Comparison of ENCODE assay signal across 16 cellular contexts in genomic region chr1:14441302-14441741, GRCh38.
DNase-seq lines count a peak whose midpoint lies in the region; FAIRE-seq and TF ChIP-seq lines count a peak whose summit lies in the region.
"Had no signal": no experiment of that assay in that cellular context is flagged by ENCODE, and none has a peak within 500 bp of the region (broad histone marks: within the 10 kb centered on the region; RNA-seq: fewer than 3 reads in every experiment).

No MANE protein-coding gene starts in this region.

- FAIRE-seq in urothelium cell line (lab: Jason Lieb, UNC): no peak

- CTCF ChIA-PET in activated CD4-positive, alpha-beta memory T cell treated with anti-CD3 and anti-CD28 coated beads, Interleukin-2, amount 10 ng/mL, durations not matched to agents 7 days and 5 days (lab: Charles Lee): no interaction called here

- no peaks in the 10 kb centered on the region for H3K4me1 Mint-ChIP-seq in activated CD4-positive, alpha-beta memory T cell treated with anti-CD3 and anti-CD28 coated beads, Interleukin-2, amount 10 ng/mL, durations not matched to agents 7 days and 5 days
- H3K4me1 Mint-ChIP-seq in mesothelial cell of epicardium: peaks cover 21% of the 10 kb centered on the region
- H3K4me1 Mint-ChIP-seq: naive B cell had no signal

- H3K4me3 Mint-ChIP-seq in activated CD4-positive, alpha-beta memory T cell treated with anti-CD3 and anti-CD28 coated beads, Interleukin-2, amount 10 ng/mL, durations not matched to agents 7 days and 5 days: no peak overlapping the region
- no peak overlapping the region for H3K4me3 Mint-ChIP-seq in mesothelial cell of epicardium
- H3K4me3 Mint-ChIP-seq: activated naive CD8-positive, alpha-beta T cell; naive B cell had no signal

- no peaks in the 10 kb centered on the region for H3K27me3 Mint-ChIP-seq in activated CD4-positive, alpha-beta memory T cell treated with anti-CD3 and anti-CD28 coated beads, Interleukin-2, amount 10 ng/mL, durations not matched to agents 7 days and 5 days
- peaks cover 10% of the 10 kb centered on the region for H3K27me3 Mint-ChIP-seq in mesothelial cell of epicardium (ENCODE audit: low read depth)
- H3K27me3 Mint-ChIP-seq: activated naive CD8-positive, alpha-beta T cell had no signal

- DNase-seq in GM04504 (ENCODE audit: low read depth): peak; percentile 85
- DNase-seq in SW 1271 (lab: John Stamatoyannopoulos, UW): peak; percentile 29 to 38
- DNase-seq in fibroblast of the conjunctiva (ENCODE audit: low read depth): peak; percentile 27
- peak; percentile 50 for DNase-seq in urothelium cell line (ENCODE audit: low spot score)
- DNase-seq in glomerular visceral epithelial cell (ENCODE audit: extremely low spot score): no peak
- no peak for DNase-seq in activated CD4-positive, alpha-beta memory T cell treated with anti-CD3 and anti-CD28 coated beads, Interleukin-2, amount 10 ng/mL, durations not matched to agents 7 days and 5 days
- no peak for DNase-seq in mesothelial cell of epicardium (ENCODE audit: low spot score in 2 of 2, unreplicated experiment in 2 of 2)
- DNase-seq: activated CD4-positive, CD25-positive, alpha-beta regulatory T cell treated with anti-CD3 and anti-CD28 coated beads, Interleukin-2, amount 50 U/mL, for 72 hours; cerebellar nuclear complex; GOT3; hippocampal formation; naive B cell; NCI-H1694; NCI-H510A treated with DMSO at 0.1 percent for 48 hours; substantia nigra had no signal

- POLR2A ChIA-PET in activated CD4-positive, alpha-beta memory T cell treated with anti-CD3 and anti-CD28 coated beads, Interleukin-2, amount 10 ng/mL, durations not matched to agents 7 days and 5 days (lab: Charles Lee): no interaction called here

- H3K36me3 Mint-ChIP-seq in activated CD4-positive, alpha-beta memory T cell treated with anti-CD3 and anti-CD28 coated beads, Interleukin-2, amount 10 ng/mL, durations not matched to agents 7 days and 5 days (ENCODE audit: low read depth): no peaks in the 10 kb centered on the region
- H3K36me3 Mint-ChIP-seq in mesothelial cell of epicardium: no peaks in the 10 kb centered on the region
- H3K36me3 Mint-ChIP-seq: activated naive CD8-positive, alpha-beta T cell; naive B cell had no signal

- no peaks in the 10 kb centered on the region for H3K9me3 Mint-ChIP-seq in activated CD4-positive, alpha-beta memory T cell treated with anti-CD3 and anti-CD28 coated beads, Interleukin-2, amount 10 ng/mL, durations not matched to agents 7 days and 5 days
- H3K9me3 Mint-ChIP-seq in mesothelial cell of epicardium: no peaks in the 10 kb centered on the region
- H3K9me3 Mint-ChIP-seq: naive B cell had no signal

- H3K27ac Mint-ChIP-seq in activated CD4-positive, alpha-beta memory T cell treated with anti-CD3 and anti-CD28 coated beads, Interleukin-2, amount 10 ng/mL, durations not matched to agents 7 days and 5 days: no peak overlapping the region
- no peak overlapping the region for H3K27ac Mint-ChIP-seq in mesothelial cell of epicardium
- H3K27ac Mint-ChIP-seq: activated naive CD8-positive, alpha-beta T cell; naive B cell had no signal

- no peak for TF ChIP-seq CTCF in mesothelial cell of epicardium (IDR thresholded peaks at IDR 0.05; ENCODE audit: unreplicated experiment)

Comparison
In these comparisons a context has a peak if more than half of its experiments do, and no peak if none do; other contexts are left out.
1. DNase-seq: peak in GM04504 (single experiment), SW 1271 (2 of 2), fibroblast of the conjunctiva (single experiment) and urothelium cell line (single experiment); none in glomerular visceral epithelial cell (single experiment), activated CD4-positive, alpha-beta memory T cell treated with anti-CD3 and anti-CD28 coated beads, Interleukin-2, amount 10 ng/mL, durations not matched to agents 7 days and 5 days (single experiment) and mesothelial cell of epicardium (0 of 2).